8 cellular contexts compared by ENCODE assay signal in genomic region chr6:129936329-129937165, GRCh38.
DNase-seq lines count a peak whose midpoint lies in the region; ATAC-seq, FAIRE-seq and TF ChIP-seq lines count a peak whose summit lies in the region.

No MANE protein-coding gene starts in this region.

- H3K36me3 ChIP-seq in kidney (ENCODE audit: control insufficient read depth in 1 of 2, insufficient read depth in 2 of 2, low read length in 2 of 2): no peaks in the 10 kb centered on the region

- FAIRE-seq in kidney (lab: Jason Lieb, UNC): peak; percentile 70

- in situ Hi-C loops in SK-MEL-5 (cut with HindIII; ENCODE audit: low pct_unique_long_range_greater_than_20kb, low sequenced_read_pairs): no loop called here
- in situ Hi-C loops in astrocyte of the spinal cord (cut with HindIII; ENCODE audit: low sequenced_read_pairs): no loop called here

- no peaks in the 10 kb centered on the region for H3K9me3 ChIP-seq in kidney (ENCODE audit: control insufficient read depth in 1 of 2, low read length in 2 of 2)

- intact Hi-C loops in kidney (cut with DNase I): no loop called here

- H3K4me1 ChIP-seq in kidney (ENCODE audit: control insufficient read depth in 1 of 2, insufficient read depth in 1 of 2, low read depth in 1 of 2, low read length in 2 of 2): no peaks in the 10 kb centered on the region

- H3K27ac ChIP-seq in kidney (ENCODE audit: low read depth in 2 of 2, low read length in 2 of 2): no peak overlapping the region

- ATAC-seq in GM19351 (IDR thresholded peaks at IDR 0.05; ENCODE audit: unreplicated experiment): peak; percentile 68

- TF ChIP-seq CTCF in astrocyte of the spinal cord (IDR thresholded peaks at IDR 0.05; ENCODE audit: low read depth, low read length) (peak; percentile 49), kidney (IDR thresholded peaks at IDR 0.05; ENCODE audit: borderline replicate concordance, extremely low read depth, insufficient read depth) (peak; percentile 46)

- H3K9ac ChIP-seq in kidney (ENCODE audit: low read length in 2 of 2): no peak overlapping the region

- H3K4me3 ChIP-seq in astrocyte of the spinal cord (ENCODE audit: low read depth, low read length) (no peak overlapping the region), kidney (ENCODE audit: low read length in 2 of 2) (peak overlapping the region in 1 of 2 donors; percentile 40)

- DNase-seq in DMS 273 (lab: John Stamatoyannopoulos, UW; ENCODE audit: unreplicated experiment) (peak; percentile 78), HUDEP-2 (lab: John Stamatoyannopoulos, UW; ENCODE audit: unreplicated experiment in 76 of 76) (peak in 64 of 76 experiments; percentile 14 to 80 (median 50)), SK-MEL-5 (ENCODE audit: low read depth, low spot score) (peak; percentile 86), astrocyte of the spinal cord (ENCODE audit: low read depth, low spot score) (peak; percentile 67), kidney (no peak), NCI-H2029 (lab: John Stamatoyannopoulos, UW) (no peak)
- peak in 2 of 3 donors; percentile 11 to 36 for DNase-seq in stimulated activated CD4-positive, alpha-beta T cell treated with anti-CD3 and anti-CD28 coated beads, TNF-alpha, amount 100 ng/mL, for 48 hours (ENCODE audit: low read depth in 3 of 3)

Comparison
In these comparisons a context has a peak if more than half of its experiments do, and no peak if none do; other contexts are left out.
1. DNase-seq: peak in DMS 273 (single experiment), HUDEP-2 (64 of 76), SK-MEL-5 (single experiment), astrocyte of the spinal cord (single experiment) and stimulated activated CD4-positive, alpha-beta T cell treated with anti-CD3 and anti-CD28 coated beads, TNF-alpha, amount 100 ng/mL, for 48 hours (2 of 3); none in kidney (single experiment) and NCI-H2029 (single experiment).